ENCODE assay signal across 8 cellular contexts in the genomic region with DNA sequence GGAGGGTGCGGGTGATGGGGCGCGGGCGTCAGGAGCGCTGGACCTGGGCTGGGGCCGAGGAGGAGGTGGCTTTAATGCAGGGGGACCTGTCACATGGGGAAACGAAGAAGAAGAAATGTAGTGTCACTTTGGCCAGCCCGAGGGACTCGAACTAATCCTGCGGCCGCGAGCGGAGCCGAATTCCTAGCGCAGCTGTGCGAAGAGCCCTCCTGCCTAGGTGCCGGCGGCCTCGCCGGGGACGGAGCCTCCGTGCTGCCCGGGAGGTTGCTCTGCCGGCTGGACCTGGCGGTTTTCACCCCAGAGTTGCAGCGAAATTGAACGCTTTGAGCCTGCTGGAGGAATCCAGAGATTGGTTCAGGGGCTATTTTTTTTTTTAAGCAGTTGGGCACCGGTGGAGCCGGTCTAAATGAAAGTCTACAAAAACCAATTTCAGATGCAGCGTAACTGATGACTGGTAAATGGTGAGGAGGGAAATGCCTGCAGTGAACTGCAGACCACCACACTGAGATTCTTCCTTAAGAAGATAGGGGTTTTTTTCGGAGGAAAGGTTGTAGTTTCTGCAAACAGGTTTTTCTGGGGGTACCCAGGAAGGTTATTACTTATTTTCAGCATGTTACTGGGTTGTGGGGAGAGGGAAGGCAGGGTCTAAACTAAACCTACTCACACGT.
DNase-seq lines count a peak whose midpoint lies in the region; ATAC-seq and TF ChIP-seq lines count a peak whose summit lies in the region.

No MANE protein-coding gene starts in this region.

- H3K9ac ChIP-seq in endocrine pancreas (ENCODE audit: control insufficient read depth, insufficient read depth, low read length), result peak overlapping the region; percentile 69
- no peak overlapping the region for H3K9ac ChIP-seq in muscle layer of colon (ENCODE audit: low read length)

- H3K4me1 ChIP-seq in endocrine pancreas (ENCODE audit: control insufficient read depth, insufficient read depth, low read length) (no peaks in the 10 kb centered on the region), muscle layer of colon (ENCODE audit: insufficient read depth, low read length) (peaks cover 12% of the 10 kb centered on the region)

- H3K27me3 ChIP-seq in GM06990 (replicated peaks; ENCODE audit: control insufficient read depth, insufficient read depth, low read length) (peaks cover 2% of the 10 kb centered on the region), endocrine pancreas (ENCODE audit: control insufficient read depth, insufficient read depth, low read length) (no peaks in the 10 kb centered on the region), muscle layer of colon (ENCODE audit: control insufficient read depth in 1 of 2, insufficient read depth in 2 of 2, low read length in 2 of 2) (peaks cover 0 to 3% of the 10 kb centered on the region in 2 donors)

- DNase-seq in GM06990 (ENCODE audit: extremely low read depth, insufficient read length), result peak; percentile 7
- peak; percentile 69 for DNase-seq in NCI-H146 (lab: John Stamatoyannopoulos, UW)
- DNase-seq in DMS114 treated with DMSO at 0.1 percent for 48 hours (lab: John Stamatoyannopoulos, UW; ENCODE audit: unreplicated experiment), result no peak
- DNase-seq in GM19238 (ENCODE audit: insufficient read length, low spot score), result no peak

- H3K36me3 ChIP-seq in GM06990 (ENCODE audit: control insufficient read depth, insufficient read depth, low read length) (no peaks in the 10 kb centered on the region), endocrine pancreas (ENCODE audit: control insufficient read depth, insufficient read depth, low read length) (no peaks in the 10 kb centered on the region), muscle layer of colon (ENCODE audit: insufficient read depth, low read length) (no peaks in the 10 kb centered on the region)

- no peak for TF ChIP-seq CTCF in GM06990 (IDR thresholded peaks at IDR 0.05; ENCODE audit: insufficient read depth, low read length, poor library complexity, severe bottlenecking)

- H3K9me3 ChIP-seq in endocrine pancreas (ENCODE audit: control insufficient read depth, low read length) (no peaks in the 10 kb centered on the region), muscle layer of colon (ENCODE audit: low read length) (no peaks in the 10 kb centered on the region)

- ATAC-seq in HG02938 (IDR thresholded peaks at IDR 0.05; ENCODE audit: unreplicated experiment) (no peak), HG02870 (IDR thresholded peaks at IDR 0.05; ENCODE audit: unreplicated experiment) (no peak)

- H3K27ac ChIP-seq in muscle layer of colon (ENCODE audit: low read depth, low read length), result peak overlapping the region; percentile 3

- no peak overlapping the region for H3K4me3 ChIP-seq in GM06990 (replicated peaks; ENCODE audit: low read depth, low read length)
- H3K4me3 ChIP-seq in endocrine pancreas (ENCODE audit: control insufficient read depth, insufficient read depth, low read length), result peak overlapping the region; percentile 50
- peak overlapping the region; percentile 59 to 64 for H3K4me3 ChIP-seq in muscle layer of colon (ENCODE audit: low read depth in 1 of 2, low read length in 2 of 2)

Comparison
In these comparisons a context has a peak if more than half of its experiments do, and no peak if none do; other contexts are left out.
1. DNase-seq: peak in GM06990 (single experiment) and NCI-H146 (single experiment); none in DMS114 treated with DMSO at 0.1 percent for 48 hours (single experiment) and GM19238 (single experiment).